Comparison of ENCODE assay signal across 16 cellular contexts in genomic region chr20:50381053-50381732, GRCh38.
DNase-seq lines count a peak whose midpoint lies in the region; ATAC-seq, FAIRE-seq and TF ChIP-seq lines count a peak whose summit lies in the region.
"Had no signal": no experiment of that assay in that cellular context is flagged by ENCODE, and none has a peak within 500 bp of the region (broad histone marks: within the 10 kb centered on the region; RNA-seq: fewer than 3 reads in every experiment).

No MANE protein-coding gene starts in this region.

- no peak for ATAC-seq in activated CD8-positive, alpha-beta T cell treated with anti-CD3 and anti-CD28 coated beads, Interleukin-2, amount 10 ng/mL, durations not matched to agents 7 days and 5 days
- ATAC-seq in lower lobe of right lung (no peak), pancreas (no peak)
- ATAC-seq: foreskin keratinocyte had no signal

- TF ChIP-seq POLR2A in transverse colon (IDR thresholded peaks at IDR 0.05) = no peak

- no peaks in the 10 kb centered on the region for H3K36me3 Mint-ChIP-seq in activated naive CD8-positive, alpha-beta T cell
- no peaks in the 10 kb centered on the region for H3K36me3 Mint-ChIP-seq in activated naive CD8-positive, alpha-beta T cell treated with anti-CD3 and anti-CD28 coated beads for 36 hours
- H3K36me3 Mint-ChIP-seq in activated CD8-positive, alpha-beta T cell treated with anti-CD3 and anti-CD28 coated beads, Interleukin-2, amount 10 ng/mL, durations not matched to agents 7 days and 5 days (ENCODE audit: low read depth) = no peaks in the 10 kb centered on the region
- H3K36me3 Mint-ChIP-seq: neural progenitor cell had no signal

- H3K27ac ChIP-seq in lower lobe of right lung (peak overlapping the region; percentile 83), transverse colon (peak overlapping the region; percentile 82 to 89 (median 84)), pancreas (peak overlapping the region in 1 of 4 donors; percentile 8)
- H3K27ac ChIP-seq: foreskin keratinocyte, KMS-11, neural progenitor cell had no signal

- peak overlapping the region; percentile 4 for H3K27ac Mint-ChIP-seq in activated naive CD8-positive, alpha-beta T cell
- no peak overlapping the region for H3K27ac Mint-ChIP-seq in activated naive CD8-positive, alpha-beta T cell treated with anti-CD3 and anti-CD28 coated beads for 36 hours
- peak overlapping the region; percentile 76 for H3K27ac Mint-ChIP-seq in activated CD8-positive, alpha-beta T cell treated with anti-CD3 and anti-CD28 coated beads, Interleukin-2, amount 10 ng/mL, durations not matched to agents 7 days and 5 days
- H3K27ac Mint-ChIP-seq: dendritic cell treated with granulocyte-macrophage colony-stimulating factor and Interleukin-4, amounts not matched to agents 40 ng/mL and 50 ng/mL, for 4 days had no signal

- H3K4me3 ChIP-seq in lower lobe of right lung (no peak overlapping the region), transverse colon (no peak overlapping the region), pancreas (no peak overlapping the region)
- H3K4me3 ChIP-seq: neural progenitor cell had no signal

- intact Hi-C loops in lower lobe of right lung (cut with DNase I) (no loop called here), transverse colon (cut with DNase I; ENCODE audit: low total_unique reads) (loop anchor here (1.0 kb wide), 1 partner anchor 191 kb away; the partner anchor contains the start of gene CEBPB), pancreas (cut with DNase I) (loop anchor here in 1 of 3 donors (10.0 kb wide), 1 partner anchor 166 kb away; no protein-coding TSS in a partner anchor)

- H3K27me3 Mint-ChIP-seq in activated naive CD8-positive, alpha-beta T cell = peaks cover 2% of the 10 kb centered on the region
- H3K27me3 Mint-ChIP-seq in activated naive CD8-positive, alpha-beta T cell treated with anti-CD3 and anti-CD28 coated beads for 36 hours = no peaks in the 10 kb centered on the region
- H3K27me3 Mint-ChIP-seq in activated CD8-positive, alpha-beta T cell treated with anti-CD3 and anti-CD28 coated beads, Interleukin-2, amount 10 ng/mL, durations not matched to agents 7 days and 5 days (ENCODE audit: low read depth) = no peaks in the 10 kb centered on the region

- POLR2A ChIA-PET in activated CD8-positive, alpha-beta T cell treated with anti-CD3 and anti-CD28 coated beads, Interleukin-2, amount 10 ng/mL, durations not matched to agents 7 days and 5 days (lab: Charles Lee) = no interaction called here

- CTCF ChIA-PET in activated CD8-positive, alpha-beta T cell treated with anti-CD3 and anti-CD28 coated beads, Interleukin-2, amount 10 ng/mL, durations not matched to agents 7 days and 5 days (lab: Charles Lee) = interaction anchor here (1.1 kb wide), 1 partner anchor 296 kb away, joined by 3 read pairs; no protein-coding TSS in a partner anchor

- H3K9me3 Mint-ChIP-seq in activated naive CD8-positive, alpha-beta T cell (ENCODE audit: low read depth) = no peaks in the 10 kb centered on the region
- H3K9me3 Mint-ChIP-seq in activated naive CD8-positive, alpha-beta T cell treated with anti-CD3 and anti-CD28 coated beads for 36 hours = no peaks in the 10 kb centered on the region
- no peaks in the 10 kb centered on the region for H3K9me3 Mint-ChIP-seq in activated CD8-positive, alpha-beta T cell treated with anti-CD3 and anti-CD28 coated beads, Interleukin-2, amount 10 ng/mL, durations not matched to agents 7 days and 5 days (ENCODE audit: insufficient read depth)
- H3K9me3 Mint-ChIP-seq: dendritic cell treated with granulocyte-macrophage colony-stimulating factor and Interleukin-4, amounts not matched to agents 40 ng/mL and 50 ng/mL, for 4 days; neural progenitor cell had no signal

- TF ChIP-seq EP300 in transverse colon (IDR thresholded peaks at IDR 0.05; ENCODE audit: low read depth) = no peak

- H3K4me3 Mint-ChIP-seq in activated naive CD8-positive, alpha-beta T cell = peak overlapping the region; percentile 38
- H3K4me3 Mint-ChIP-seq in activated naive CD8-positive, alpha-beta T cell treated with anti-CD3 and anti-CD28 coated beads for 36 hours = no peak overlapping the region
- H3K4me3 Mint-ChIP-seq in activated CD8-positive, alpha-beta T cell treated with anti-CD3 and anti-CD28 coated beads, Interleukin-2, amount 10 ng/mL, durations not matched to agents 7 days and 5 days = peak overlapping the region; percentile 7
- H3K4me3 Mint-ChIP-seq: dendritic cell treated with granulocyte-macrophage colony-stimulating factor and Interleukin-4, amounts not matched to agents 40 ng/mL and 50 ng/mL, for 4 days; neural progenitor cell had no signal

- peaks cover 56% of the 10 kb centered on the region for H3K4me1 ChIP-seq in lower lobe of right lung
- H3K4me1 ChIP-seq in transverse colon = peaks cover 31 to 68% (median 53%) of the 10 kb centered on the region in 4 donors
- H3K4me1 ChIP-seq in pancreas = peaks cover 24 to 43% (median 26%) of the 10 kb centered on the region in 3 donors
- H3K4me1 ChIP-seq: neural progenitor cell had no signal

- TF ChIP-seq CTCF in lower lobe of right lung (IDR thresholded peaks at IDR 0.05) (no peak), transverse colon (IDR thresholded peaks at IDR 0.05) (no peak), GM13976 (IDR thresholded peaks at IDR 0.05; ENCODE audit: borderline replicate concordance, control extremely low read depth, extremely low read depth, insufficient read depth, missing control alignments) (no peak), pancreas (IDR thresholded peaks at IDR 0.05) (no peak)

- WGBS in transverse colon (ENCODE audit: low coverage in 1 of 2), 2 donors = 56 to 66% methylated on average over 7 of the region's 7 CpGs
- WGBS in pancreas, 2 donors = 62 to 63% methylated on average over 7 of the region's 7 CpGs

- in situ Hi-C loops in transverse colon (cut with MboI; ENCODE audit: low pct_ligation_motif_present in 1 of 4, low pct_unique_long_range_greater_than_20kb in 1 of 4, low sequenced_read_pairs in 3 of 4) = no loop called here
- in situ Hi-C loops in GM13976 (cut with MboI; ENCODE audit: low sequenced_read_pairs, unreplicated experiment) = no loop called here

- FAIRE-seq in pancreas (lab: Jason Lieb, UNC) = no peak
- FAIRE-seq: G401.6, islet of Langerhans had no signal

- H3K9me3 ChIP-seq in lower lobe of right lung (no peaks in the 10 kb centered on the region), transverse colon (no peaks in the 10 kb centered on the region), pancreas (no peaks in the 10 kb centered on the region)

- H3K36me3 ChIP-seq in lower lobe of right lung (no peaks in the 10 kb centered on the region), transverse colon (no peaks in the 10 kb centered on the region), pancreas (no peaks in the 10 kb centered on the region)
- H3K36me3 ChIP-seq: neural progenitor cell had no signal

- peaks cover 33% of the 10 kb centered on the region for H3K4me1 Mint-ChIP-seq in activated naive CD8-positive, alpha-beta T cell (ENCODE audit: low read depth)
- H3K4me1 Mint-ChIP-seq in activated naive CD8-positive, alpha-beta T cell treated with anti-CD3 and anti-CD28 coated beads for 36 hours = peaks cover 22% of the 10 kb centered on the region
- H3K4me1 Mint-ChIP-seq in activated CD8-positive, alpha-beta T cell treated with anti-CD3 and anti-CD28 coated beads, Interleukin-2, amount 10 ng/mL, durations not matched to agents 7 days and 5 days (ENCODE audit: low read depth) = peaks cover 73% of the 10 kb centered on the region

- DNase-seq in activated naive CD8-positive, alpha-beta T cell treated with anti-CD3 and anti-CD28 coated beads for 36 hours = no peak
- DNase-seq in activated CD8-positive, alpha-beta T cell treated with anti-CD3 and anti-CD28 coated beads, Interleukin-2, amount 10 ng/mL, durations not matched to agents 7 days and 5 days = no peak
- DNase-seq in lower lobe of right lung (no peak), transverse colon (no peak), NCI-H2107 treated with DMSO at 0.1 percent for 48 hours (lab: John Stamatoyannopoulos, UW; ENCODE audit: unreplicated experiment) (no peak), GM13976 (ENCODE audit: low spot score) (no peak), pancreas (no peak)
- DNase-seq: activated CD4-positive, alpha-beta T cell treated with anti-CD3 and anti-CD28 coated beads, Interleukin-2, amount 50 U/mL, for 1 hour; foreskin keratinocyte; NCI-H1930 had no signal

- H3K27me3 ChIP-seq in lower lobe of right lung (ENCODE audit: low read depth) (no peaks in the 10 kb centered on the region), transverse colon (no peaks in the 10 kb centered on the region), pancreas (no peaks in the 10 kb centered on the region)
- H3K27me3 ChIP-seq: foreskin keratinocyte, neural progenitor cell had no signal
